10 cellular contexts compared by ENCODE assay signal in genomic region chr6:44265843-44266233, GRCh38. TPM values are rescaled to one million over a fixed set of nuclear protein-coding genes. Genes with fewer than 3 reads are reported as not detected.
DNase-seq lines count a peak whose midpoint lies in the region; ATAC-seq and TF ChIP-seq lines count a peak whose summit lies in the region.
"Had no signal": no experiment of that assay in that cellular context is flagged by ENCODE, and none has a peak within 500 bp of the region (broad histone marks: within the 10 kb centered on the region; RNA-seq: fewer than 3 reads in every experiment).

No MANE protein-coding gene starts in this region.

- POLR2A ChIA-PET in activated CD4-positive, alpha-beta memory T cell treated with anti-CD3 and anti-CD28 coated beads for 36 hours (lab: Charles Lee), result no interaction called here

- H3K4me3 ChIP-seq in left lung (peak overlapping the region; percentile 83 to 87), testis (peak overlapping the region; percentile 85 to 87)

- H3K9me3 Mint-ChIP-seq in activated CD4-positive, alpha-beta T cell treated with anti-CD3 and anti-CD28 coated beads, Interleukin-2, amount 10 ng/mL, durations not matched to agents 24 days and 14 days, result no peaks in the 10 kb centered on the region
- H3K9me3 Mint-ChIP-seq in activated CD4-positive, alpha-beta memory T cell treated with anti-CD3 and anti-CD28 coated beads for 36 hours, result no peaks in the 10 kb centered on the region

- CTCF ChIA-PET in activated CD4-positive, alpha-beta memory T cell treated with anti-CD3 and anti-CD28 coated beads for 36 hours (lab: Charles Lee), result interaction anchor here (1.4 to 5.8 kb wide), 5 partner anchors 12 to 189 kb away, joined by 4 to 68 read pairs (median 11); partner anchors contain the start of gene AARS2

- no peak for TF ChIP-seq POLR2A in testis (IDR thresholded peaks at IDR 0.05)

- no peak for DNase-seq in activated CD4-positive, alpha-beta T cell treated with anti-CD3 and anti-CD28 coated beads, Interleukin-2, amount 10 ng/mL, durations not matched to agents 24 days and 14 days
- DNase-seq in activated CD4-positive, alpha-beta T cell treated with anti-CD3 and anti-CD28 coated beads, Interleukin-2, amount 50 U/mL, for 1 hour, result no peak
- DNase-seq in activated CD4-positive, alpha-beta memory T cell treated with anti-CD3 and anti-CD28 coated beads for 36 hours, result no peak
- DNase-seq in left lung, result no peak
- no peak for DNase-seq in testis
- DNase-seq in NCI-H1092 (lab: John Stamatoyannopoulos, UW), result no peak
- no peak for DNase-seq in left colon

- no peak for TF ChIP-seq CTCF in left lung (IDR thresholded peaks at IDR 0.05)
- TF ChIP-seq CTCF in testis (IDR thresholded peaks at IDR 0.05), result no peak

- peak overlapping the region; percentile 85 to 90 for H3K27ac ChIP-seq in left lung
- H3K27ac ChIP-seq in testis, result no peak overlapping the region

- H3K4me3 Mint-ChIP-seq in activated CD4-positive, alpha-beta T cell treated with anti-CD3 and anti-CD28 coated beads, Interleukin-2, amount 10 ng/mL, durations not matched to agents 24 days and 14 days, result peak overlapping the region; percentile 100
- peak overlapping the region; percentile 97 for H3K4me3 Mint-ChIP-seq in activated CD4-positive, alpha-beta memory T cell treated with anti-CD3 and anti-CD28 coated beads for 36 hours

- H3K9me3 ChIP-seq in left lung, result no peaks in the 10 kb centered on the region
- H3K9me3 ChIP-seq in testis, result no peaks in the 10 kb centered on the region

- H3K36me3 ChIP-seq in left lung (peaks cover 0 to 18% of the 10 kb centered on the region in 2 donors), testis (ENCODE audit: low read depth, missing control alignments) (no peaks in the 10 kb centered on the region)

- ATAC-seq in left lung (no peak), GM21786 (IDR thresholded peaks at IDR 0.05; ENCODE audit: unreplicated experiment) (no peak), left colon (no peak)

- peaks cover 19% of the 10 kb centered on the region for H3K27me3 Mint-ChIP-seq in activated CD4-positive, alpha-beta T cell treated with anti-CD3 and anti-CD28 coated beads, Interleukin-2, amount 10 ng/mL, durations not matched to agents 24 days and 14 days
- H3K27me3 Mint-ChIP-seq in activated CD4-positive, alpha-beta memory T cell treated with anti-CD3 and anti-CD28 coated beads for 36 hours, result peaks cover 18% of the 10 kb centered on the region

- H3K27me3 ChIP-seq in left lung (peaks cover 16 to 28% of the 10 kb centered on the region in 2 donors), testis (no peaks in the 10 kb centered on the region)

- H3K27ac Mint-ChIP-seq in activated CD4-positive, alpha-beta T cell treated with anti-CD3 and anti-CD28 coated beads, Interleukin-2, amount 10 ng/mL, durations not matched to agents 24 days and 14 days, result peak overlapping the region; percentile 97
- H3K27ac Mint-ChIP-seq in activated CD4-positive, alpha-beta memory T cell treated with anti-CD3 and anti-CD28 coated beads for 36 hours, result peak overlapping the region; percentile 67

- H3K36me3 Mint-ChIP-seq in activated CD4-positive, alpha-beta T cell treated with anti-CD3 and anti-CD28 coated beads, Interleukin-2, amount 10 ng/mL, durations not matched to agents 24 days and 14 days (ENCODE audit: low read depth), result peaks cover 30% of the 10 kb centered on the region
- H3K36me3 Mint-ChIP-seq in activated CD4-positive, alpha-beta memory T cell treated with anti-CD3 and anti-CD28 coated beads for 36 hours, result peaks cover 23% of the 10 kb centered on the region

- WGBS in testis, 2 donors, result 58 to 70% methylated on average over 14 of the region's 14 CpGs

- H3K4me1 ChIP-seq in left lung, result peaks cover 28 to 64% of the 10 kb centered on the region in 2 donors
- peaks cover 23% of the 10 kb centered on the region for H3K4me1 ChIP-seq in testis

- intact Hi-C loops in activated CD4-positive, alpha-beta T cell treated with anti-CD3 and anti-CD28 coated beads, Interleukin-2, amount 10 ng/mL, durations not matched to agents 24 days and 14 days (cut with micrococcal nuclease), result loop anchor here (1.0 kb wide), 1 partner anchor 19 kb away; the partner anchor contains the start of gene HSP90AB1
- intact Hi-C loops in activated CD4-positive, alpha-beta memory T cell treated with anti-CD3 and anti-CD28 coated beads for 36 hours (cut with micrococcal nuclease), result loop anchor here (1.0 to 2.0 kb wide), 7 partner anchors 9 to 140 kb away; partner anchors contain the start of genes CDC5L, HSP90AB1, SLC29A1 and SLC35B2
- intact Hi-C loops in left lung (cut with DNase I) (loop anchor here in 1 of 2 donors (5.0 kb wide), 1 partner anchor 71 kb away; no protein-coding TSS in a partner anchor), testis (cut with DNase I; ENCODE audit: low total_unique reads) (loop anchor here (10.0 kb wide), 1 partner anchor 189 kb away; no protein-coding TSS in a partner anchor), left colon (cut with DNase I, micrococcal nuclease) (loop anchor here in 1 of 2 donors (5.0 kb wide), 1 partner anchor 71 kb away; no protein-coding TSS in a partner anchor)

- H3K4me1 Mint-ChIP-seq in activated CD4-positive, alpha-beta T cell treated with anti-CD3 and anti-CD28 coated beads, Interleukin-2, amount 10 ng/mL, durations not matched to agents 24 days and 14 days, result peaks cover 57% of the 10 kb centered on the region
- peaks cover 49% of the 10 kb centered on the region for H3K4me1 Mint-ChIP-seq in activated CD4-positive, alpha-beta memory T cell treated with anti-CD3 and anti-CD28 coated beads for 36 hours (ENCODE audit: low read depth)

RNA-seq across cellular contexts. Expression of gene NFKBIE, which starts 0.5 kb away (rescaled TPM):
- total RNA-seq in activated CD4-positive, alpha-beta T cell treated with anti-CD3 and anti-CD28 coated beads, Interleukin-2, amount 10 ng/mL, durations not matched to agents 24 days and 14 days, result 27.6 and 28.2 TPM in 2 replicates
- total RNA-seq in activated CD4-positive, alpha-beta memory T cell treated with anti-CD3 and anti-CD28 coated beads for 36 hours, result 10 to 100 TPM; 24.7 to 25.1 TPM
- total RNA-seq in left lung (10 to 100 TPM; 12.1 to 19.3 TPM), testis (10 to 100 TPM; 18.3 to 29.2 TPM), left colon (10 to 100 TPM in 1 of 2 donors, 1 to 10 TPM in 1; 9.6 to 15.3 TPM)
- 13.1 TPM for polyA plus RNA-seq in testis (ENCODE audit: insufficient read depth, low read depth, low replicate concordance)

RNA-seq across cellular contexts. Expression of gene TMEM151B, which starts 4.4 kb away (rescaled TPM):
- total RNA-seq in activated CD4-positive, alpha-beta T cell treated with anti-CD3 and anti-CD28 coated beads, Interleukin-2, amount 10 ng/mL, durations not matched to agents 24 days and 14 days, result 0.07 TPM in 1 of 2 replicates, not detected in the other
- total RNA-seq in activated CD4-positive, alpha-beta memory T cell treated with anti-CD3 and anti-CD28 coated beads for 36 hours, result under 1 TPM; 0.07 to 0.12 TPM
- total RNA-seq in left lung, result not detected
- 1 to 10 TPM; 1.6 to 2.8 TPM for total RNA-seq in testis
- polyA plus RNA-seq in testis (ENCODE audit: insufficient read depth, low read depth, low replicate concordance), result 1.3 TPM
- under 1 TPM; 0.21 to 0.31 TPM for total RNA-seq in left colon
- total RNA-seq: lung microvascular endothelial cell had no signal
- polyA plus RNA-seq: AG04450 had no signal

RNA-seq across cellular contexts. Expression of gene SLC35B2, which starts 8.5 kb away (rescaled TPM):
- 25.3 and 28.0 TPM in 2 replicates for total RNA-seq in activated CD4-positive, alpha-beta T cell treated with anti-CD3 and anti-CD28 coated beads, Interleukin-2, amount 10 ng/mL, durations not matched to agents 24 days and 14 days
- 10 to 100 TPM; 16.5 to 16.8 TPM for total RNA-seq in activated CD4-positive, alpha-beta memory T cell treated with anti-CD3 and anti-CD28 coated beads for 36 hours
- total RNA-seq in left lung (10 to 100 TPM; 43.7 to 50.0 TPM), testis (10 to 100 TPM; 42.4 to 49.8 TPM), left colon (10 to 100 TPM; 34.9 to 43.5 TPM)
- 32.1 TPM for polyA plus RNA-seq in testis (ENCODE audit: insufficient read depth, low read depth, low replicate concordance)

RNA-seq across cellular contexts. Expression of gene HSP90AB1, which starts 18.9 kb away (rescaled TPM):
- total RNA-seq in activated CD4-positive, alpha-beta T cell treated with anti-CD3 and anti-CD28 coated beads, Interleukin-2, amount 10 ng/mL, durations not matched to agents 24 days and 14 days, result 2,450 and 2,479 TPM in 2 replicates
- 1,000 to 10,000 TPM; 1,671 to 1,695 TPM for total RNA-seq in activated CD4-positive, alpha-beta memory T cell treated with anti-CD3 and anti-CD28 coated beads for 36 hours
- total RNA-seq in left lung (100 to 1,000 TPM; 726 to 810 TPM), testis (100 to 1,000 TPM; 480 to 610 TPM), left colon (100 to 1,000 TPM; 278 to 329 TPM)
- polyA plus RNA-seq in testis (ENCODE audit: insufficient read depth, low read depth, low replicate concordance), result 602 TPM

RNA-seq across cellular contexts. Expression of gene SLC29A1, which starts 42.4 kb away (rescaled TPM):
- total RNA-seq in activated CD4-positive, alpha-beta T cell treated with anti-CD3 and anti-CD28 coated beads, Interleukin-2, amount 10 ng/mL, durations not matched to agents 24 days and 14 days, result 139 and 144 TPM in 2 replicates
- total RNA-seq in activated CD4-positive, alpha-beta memory T cell treated with anti-CD3 and anti-CD28 coated beads for 36 hours, result 10 to 100 TPM; 47.6 to 50.0 TPM
- total RNA-seq in left lung (10 to 100 TPM; 46.8 to 48.2 TPM), testis (10 to 100 TPM; 51.3 to 70.0 TPM), left colon (10 to 100 TPM; 13.0 to 22.8 TPM)
- polyA plus RNA-seq in testis (ENCODE audit: insufficient read depth, low read depth, low replicate concordance), result 41.2 TPM

Comparison
In these comparisons a context has a peak if more than half of its experiments do, and no peak if none do; other contexts are left out.
1. H3K27ac ChIP-seq: peak in left lung (2 of 2); none in testis (0 of 2).